In genomic region chr21:32613436-32614043, GRCh38 we compare ENCODE assay signal across 8 cellular contexts. TPM values are rescaled to one million over a fixed set of nuclear protein-coding genes. Genes with fewer than 3 reads are reported as not detected.
A peak's percentile ranks its signal among the peaks of the same experiment; 100 is the strongest.
DNase-seq lines count a peak whose midpoint lies in the region; ATAC-seq, FAIRE-seq and TF ChIP-seq lines count a peak whose summit lies in the region.

No MANE protein-coding gene starts in this region.

- H3K9me3 ChIP-seq in right atrium auricular region (no peaks in the 10 kb centered on the region), mucosa of rectum (ENCODE audit: control insufficient read depth in 2 of 2, low read length in 2 of 2) (no peaks in the 10 kb centered on the region)

- H3K27me3 ChIP-seq in right atrium auricular region (no peaks in the 10 kb centered on the region), mucosa of rectum (ENCODE audit: control insufficient read depth in 2 of 2, insufficient read depth in 2 of 2, low read length in 2 of 2) (no peaks in the 10 kb centered on the region)

- peak overlapping the region; percentile 90 for H3K4me3 Mint-ChIP-seq in MCF 10A (ENCODE audit: unreplicated experiment)

- H3K27ac ChIP-seq in right atrium auricular region (peak overlapping the region; percentile 89 to 95), mucosa of rectum (ENCODE audit: low read depth in 2 of 2, low read length in 2 of 2) (peak overlapping the region in 1 of 2 donors; percentile 94)

- H3K4me3 ChIP-seq in right atrium auricular region (peak overlapping the region; percentile 90 to 95), mucosa of rectum (ENCODE audit: low read length in 2 of 2) (peak overlapping the region; percentile 94 to 99)

- no peak for ATAC-seq in Right ventricle myocardium superior (ENCODE audit: poor library complexity)
- no peak for ATAC-seq in GM21786 (IDR thresholded peaks at IDR 0.05; ENCODE audit: unreplicated experiment)
- ATAC-seq in HG02623 (IDR thresholded peaks at IDR 0.05; ENCODE audit: unreplicated experiment) = no peak

- intact Hi-C loops in Right ventricle myocardium superior (cut with DNase I) = no loop called here
- intact Hi-C loops in MCF 10A (cut with micrococcal nuclease) = loop anchor here (2.0 kb wide), 1 partner anchor 115 kb away; the partner anchor contains the start of gene SYNJ1

- H3K4me1 Mint-ChIP-seq in MCF 10A (ENCODE audit: insufficient read depth, unreplicated experiment) = no peaks in the 10 kb centered on the region

- H3K9ac ChIP-seq in mucosa of rectum (ENCODE audit: low read depth in 1 of 2, low read length in 2 of 2) = no peak overlapping the region

- no peak for DNase-seq in right atrium auricular region (ENCODE audit: low spot score)
- no peak for DNase-seq in Right ventricle myocardium superior
- DNase-seq in MCF 10A (ENCODE audit: unreplicated experiment) = no peak
- no peak for DNase-seq in urothelium cell line (ENCODE audit: low spot score)
- no peak for DNase-seq in foreskin melanocyte

- BruUV-seq in MCF 10A (replicated peaks; lab: Mats Ljungman, UMichigan) = no TSS peak

- POLR2A ChIA-PET in MCF 10A (lab: Yijun Ruan, JAX) = interaction anchor here (0.6 to 3.4 kb wide), 12 partner anchors 12 to 241 kb away, joined by 3 to 24 read pairs (median 6); partner anchors contain the start of genes EVA1C, PAXBP1, SYNJ1 and URB1

- peaks cover 17% of the 10 kb centered on the region for H3K36me3 Mint-ChIP-seq in MCF 10A (ENCODE audit: insufficient read depth, unreplicated experiment)

- H3K36me3 ChIP-seq in right atrium auricular region (no peaks in the 10 kb centered on the region), mucosa of rectum (ENCODE audit: control insufficient read depth in 2 of 2, insufficient read depth in 2 of 2, low read length in 2 of 2) (peaks cover 5 to 12% of the 10 kb centered on the region in 2 donors)

- peaks cover 40% of the 10 kb centered on the region for H3K27me3 Mint-ChIP-seq in MCF 10A (ENCODE audit: insufficient read depth, unreplicated experiment)

- TF ChIP-seq CTCF in right atrium auricular region (IDR thresholded peaks at IDR 0.05) (no peak), MCF 10A (IDR thresholded peaks at IDR 0.05; ENCODE audit: unreplicated experiment) (no peak)

- CTCF ChIA-PET in MCF 10A (lab: Yijun Ruan, JAX) = interaction anchor here (0.7 to 5.2 kb wide), 3 partner anchors 12 to 1994 kb away, joined by 3 to 28 read pairs (median 5); no protein-coding TSS in a partner anchor

- H3K27ac Mint-ChIP-seq in MCF 10A (ENCODE audit: low read depth, unreplicated experiment) = peak overlapping the region; percentile 99

- no peaks in the 10 kb centered on the region for H3K9me3 Mint-ChIP-seq in MCF 10A (ENCODE audit: unreplicated experiment)

- H3K4me1 ChIP-seq in right atrium auricular region (peaks cover 0 to 22% of the 10 kb centered on the region in 2 donors), mucosa of rectum (ENCODE audit: control insufficient read depth in 2 of 2, insufficient read depth in 2 of 2, low read length in 2 of 2) (peaks cover 6% of the 10 kb centered on the region in 2 donors)

- FAIRE-seq in urothelium cell line (lab: Jason Lieb, UNC) = no peak

RNA-seq across cellular contexts. Expression of gene CFAP298, which starts 1.4 kb away (rescaled TPM):
- total RNA-seq in right atrium auricular region (10 to 100 TPM; 16.1 to 22.2 TPM), Right ventricle myocardium superior (17.2 TPM), MCF 10A (2022) (52.7 and 54.2 TPM in 2 replicates)

RNA-seq across cellular contexts. Expression of gene TCP10L, which starts 28.2 kb away (rescaled TPM):
- total RNA-seq in right atrium auricular region (1 to 10 TPM in 1 of 2 donors, not detected in 1; 1.1 TPM), Right ventricle myocardium superior (2.4 TPM), MCF 10A (2022) (not detected in 2 replicates)
